In the genomic region with DNA sequence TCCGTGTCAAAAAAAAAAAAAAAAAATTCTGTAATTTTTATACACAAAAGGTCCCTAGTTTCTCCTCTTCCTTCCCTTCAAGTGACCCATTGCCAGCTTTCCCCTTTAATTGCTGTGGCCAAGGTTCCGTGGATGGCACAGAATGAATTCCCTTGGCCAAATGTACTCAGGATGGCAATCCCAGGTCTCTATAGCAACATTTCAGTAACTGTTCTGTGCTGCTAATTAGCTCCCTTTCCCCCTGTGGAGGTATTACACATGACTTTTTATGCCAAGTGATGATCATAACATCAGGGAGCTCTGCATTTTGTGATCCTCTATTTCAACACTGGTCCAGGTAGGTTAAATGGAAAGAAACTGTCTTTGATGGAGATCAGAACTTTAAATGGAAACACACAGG, we compare ENCODE assay signal across 12 cellular contexts. TPM values are rescaled to one million over a fixed set of nuclear protein-coding genes. Genes with fewer than 3 reads are reported as not detected.
"Had no signal": no experiment of that assay in that cellular context is flagged by ENCODE, and none has a peak within 500 bp of the region (broad histone marks: within the 10 kb centered on the region; RNA-seq: fewer than 3 reads in every experiment).

A gene with protein sequence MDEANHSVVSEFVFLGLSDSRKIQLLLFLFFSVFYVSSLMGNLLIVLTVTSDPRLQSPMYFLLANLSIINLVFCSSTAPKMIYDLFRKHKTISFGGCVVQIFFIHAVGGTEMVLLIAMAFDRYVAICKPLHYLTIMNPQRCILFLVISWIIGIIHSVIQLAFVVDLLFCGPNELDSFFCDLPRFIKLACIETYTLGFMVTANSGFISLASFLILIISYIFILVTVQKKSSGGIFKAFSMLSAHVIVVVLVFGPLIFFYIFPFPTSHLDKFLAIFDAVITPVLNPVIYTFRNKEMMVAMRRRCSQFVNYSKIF (plus strand): TSS at position 301 of the 400 bp plus-strand sequence. CDS start 2,211 bp downstream, outside the sequence.

- H2AFZ ChIP-seq: GM23248, GM23338 had no signal

- H3K27ac Mint-ChIP-seq: GM23338, H9, HFFc6 had no signal

- H3K9me3 Mint-ChIP-seq: GM23338, H9, HFFc6 had no signal

- H3K4me2 ChIP-seq: GM23338 had no signal

- H3K9me3 ChIP-seq: HAP-1 had no signal

- H3K4me3 Mint-ChIP-seq: GM23338, H9, HFFc6 had no signal

- H3K27ac ChIP-seq: GM23248 had no signal

- FAIRE-seq: H1, H54 had no signal

- ATAC-seq: GM23338, HCT116 had no signal

- H3K36me3 ChIP-seq: HAP-1 had no signal

- H3K4me1 Mint-ChIP-seq: GM23338, H9 had no signal

- H3K4me3 ChIP-seq: GM23248, GM23338, HAP-1 had no signal

- DNase-seq: GOT3, H7, H9, HCEC 1CT, HFFc6 had no signal

- H3K9ac ChIP-seq: GM23248 had no signal

RNA-seq across cellular contexts. Expression of the gene that starts here (rescaled TPM):
- total RNA-seq: GM23248, GM23338, H1, H4, H7, H9, HFFc6 had no signal
- polyA plus RNA-seq: GM23248, GM23338, H1 had no signal
